15 cellular contexts compared by ENCODE assay signal in the genomic region with DNA sequence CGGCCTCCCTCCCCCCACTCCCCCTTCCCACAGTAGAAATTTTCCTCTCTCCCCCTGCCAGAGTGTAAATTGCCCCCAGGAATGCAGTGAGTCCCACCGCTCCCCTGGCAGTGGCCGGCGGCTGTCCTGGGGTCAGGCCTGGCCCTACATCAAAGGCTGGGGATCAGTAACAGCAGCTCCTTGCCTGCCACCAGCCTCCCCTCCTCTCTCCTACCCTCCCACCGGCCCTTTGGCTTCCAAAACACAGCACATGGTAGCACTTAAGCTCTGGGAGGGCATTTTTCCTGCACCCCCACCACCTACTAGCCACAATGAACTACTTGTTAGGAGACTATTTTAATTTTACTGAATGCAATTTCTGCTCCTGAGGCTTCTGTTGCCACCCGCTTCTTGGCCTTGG. TPM values are rescaled to one million over a fixed set of nuclear protein-coding genes. Genes with fewer than 3 reads are reported as not detected.
DNase-seq lines count a peak whose midpoint lies in the region; ATAC-seq and TF ChIP-seq lines count a peak whose summit lies in the region.
"Had no signal": no experiment of that assay in that cellular context is flagged by ENCODE, and none has a peak within 500 bp of the region (broad histone marks: within the 10 kb centered on the region; RNA-seq: fewer than 3 reads in every experiment).

No MANE protein-coding gene starts in this region.

- no peak overlapping the region for H3K4me3 ChIP-seq in A673 (ENCODE audit: low read depth, low read length, poor library complexity, severe bottlenecking)
- H3K4me3 ChIP-seq in esophagus (ENCODE audit: low read depth in 1 of 2, low read length in 2 of 2) = no peak overlapping the region
- no peak overlapping the region for H3K4me3 ChIP-seq in neuronal stem cell (ENCODE audit: low read length in 2 of 2)
- no peak overlapping the region for H3K4me3 ChIP-seq in endodermal cell (ENCODE audit: low read length)
- H3K4me3 ChIP-seq: lower lobe of right lung, upper lobe of right lung had no signal

- no peak overlapping the region for H4K91ac ChIP-seq in neuronal stem cell (ENCODE audit: low read depth, low read length, poor library complexity)

- H4K8ac ChIP-seq in neuronal stem cell (ENCODE audit: low read depth, low read length) = no peak overlapping the region

- intact Hi-C loops in A673 (cut with micrococcal nuclease; ENCODE audit: unreplicated experiment) = loop anchor here (5.0 kb wide), 1 partner anchor 37 kb away; no protein-coding TSS in a partner anchor

- H3K9ac ChIP-seq in neuronal stem cell (ENCODE audit: low read depth, low read length, poor library complexity) (no peak overlapping the region), endodermal cell (ENCODE audit: extremely low read depth, low read length, poor library complexity, severe bottlenecking) (no peak overlapping the region)

- no peak overlapping the region for H3K23ac ChIP-seq in neuronal stem cell (ENCODE audit: low read depth, low read length, poor library complexity)

- peak overlapping the region; percentile 35 for H2AFZ ChIP-seq in neuronal stem cell (ENCODE audit: low read length)

- POLR2A ChIA-PET in A673 (lab: Charles Lee; ENCODE audit: low non-redundant PET) = no interaction called here

- H3K18ac ChIP-seq in neuronal stem cell (ENCODE audit: low read length) = no peak overlapping the region

- H3K36me3 Mint-ChIP-seq in endodermal cell (ENCODE audit: low read depth) = peaks cover 17% of the 10 kb centered on the region
- H3K36me3 Mint-ChIP-seq in stimulated activated memory B cell treated with anti-CD40 and anti-IgM and Interleukin-4, amounts not matched to agents 10 μg/mL and 1 μg/mL and 100 μg/mL, for 72 hours = peaks cover 19% of the 10 kb centered on the region

- no peaks in the 10 kb centered on the region for H3K9me3 Mint-ChIP-seq in endodermal cell
- no peaks in the 10 kb centered on the region for H3K9me3 Mint-ChIP-seq in stimulated activated memory B cell treated with anti-CD40 and anti-IgM and Interleukin-4, amounts not matched to agents 10 μg/mL and 1 μg/mL and 100 μg/mL, for 72 hours

- H3K36me3 ChIP-seq in A673 (ENCODE audit: insufficient read depth, low read length, poor library complexity, severe bottlenecking) (peaks cover 28% of the 10 kb centered on the region), esophagus (ENCODE audit: control insufficient read depth in 2 of 2, insufficient read depth in 2 of 2, low read length in 1 of 2) (no peaks in the 10 kb centered on the region), neuronal stem cell (replicated peaks in 1 of 2; ENCODE audit: control insufficient read depth in 2 of 2, insufficient read depth in 2 of 2, low read length in 2 of 2) (peaks cover 0 to 26% of the 10 kb centered on the region in 2 donors), endodermal cell (ENCODE audit: control insufficient read depth, insufficient read depth, low read length) (peaks cover 27% of the 10 kb centered on the region)

- H3K27ac ChIP-seq in A673 (ENCODE audit: low read depth, low read length, poor library complexity, severe bottlenecking) = peak overlapping the region; percentile 2
- peak overlapping the region; percentile 2 to 93 for H3K27ac ChIP-seq in esophagus (ENCODE audit: low read depth in 2 of 2, low read length in 1 of 2)
- no peak overlapping the region for H3K27ac ChIP-seq in neuronal stem cell (replicated peaks; ENCODE audit: low read length)
- H3K27ac ChIP-seq in endodermal cell (ENCODE audit: low read depth, low read length) = no peak overlapping the region
- H3K27ac ChIP-seq: lower lobe of right lung, upper lobe of right lung had no signal

- ATAC-seq in HG03175 (IDR thresholded peaks at IDR 0.05; ENCODE audit: unreplicated experiment) = no peak
- no peak for ATAC-seq in stimulated activated memory B cell treated with anti-CD40 and anti-IgM and Interleukin-4, amounts not matched to agents 10 μg/mL and 1 μg/mL and 100 μg/mL, for 72 hours

- H3K27ac Mint-ChIP-seq in endodermal cell = no peak overlapping the region
- no peak overlapping the region for H3K27ac Mint-ChIP-seq in stimulated activated memory B cell treated with anti-CD40 and anti-IgM and Interleukin-4, amounts not matched to agents 10 μg/mL and 1 μg/mL and 100 μg/mL, for 72 hours

- WGBS in esophagus, 2 donors = 65 to 69% methylated on average over 6 of the region's 6 CpGs
- WGBS in neuronal stem cell (ENCODE audit: extremely low coverage in 2 of 2, insufficient read length in 2 of 2, insufficient replicate concordance in 1 of 2), 2 donors = no CpG with 5 or more reads among the region's 6 CpGs
- WGBS in endodermal cell (ENCODE audit: insufficient coverage in 1 of 2, insufficient read length in 1 of 2), 2 experiments = 70 to 75% methylated on average over 2 to 6 of the region's 6 CpGs

- no peak overlapping the region for H3K4me3 Mint-ChIP-seq in endodermal cell
- H3K4me3 Mint-ChIP-seq in stimulated activated memory B cell treated with anti-CD40 and anti-IgM and Interleukin-4, amounts not matched to agents 10 μg/mL and 1 μg/mL and 100 μg/mL, for 72 hours = no peak overlapping the region

- no TSS peak for BruUV-seq in A673 (replicated peaks; lab: Mats Ljungman, UMichigan)

- no peak overlapping the region for H2BK5ac ChIP-seq in neuronal stem cell (ENCODE audit: low read length)

- no peak overlapping the region for H2AK5ac ChIP-seq in neuronal stem cell (ENCODE audit: low read depth, low read length)

- H3K9me3 ChIP-seq in A673 (ENCODE audit: low read depth, low read length, poor library complexity, severe bottlenecking) (no peaks in the 10 kb centered on the region), esophagus (ENCODE audit: control insufficient read depth in 2 of 2, insufficient read depth in 1 of 2, low read depth in 1 of 2, low read length in 1 of 2) (no peaks in the 10 kb centered on the region), neuronal stem cell (replicated peaks in 1 of 2; ENCODE audit: control insufficient read depth in 2 of 2, insufficient read depth in 1 of 2, low read depth in 1 of 2, low read length in 2 of 2) (no peaks in the 10 kb centered on the region), endodermal cell (ENCODE audit: control insufficient read depth, low read length) (no peaks in the 10 kb centered on the region)
- H3K9me3 ChIP-seq: lower lobe of right lung, upper lobe of right lung had no signal

- no peak overlapping the region for H3K4ac ChIP-seq in neuronal stem cell (ENCODE audit: low read length)

- no peaks in the 10 kb centered on the region for H3K27me3 ChIP-seq in A673 (replicated peaks; ENCODE audit: insufficient read depth, low read depth, low read length, poor library complexity)
- no peaks in the 10 kb centered on the region for H3K27me3 ChIP-seq in esophagus (ENCODE audit: control insufficient read depth in 1 of 2, insufficient read depth in 2 of 2, low read length in 2 of 2)
- no peaks in the 10 kb centered on the region for H3K27me3 ChIP-seq in neuronal stem cell (ENCODE audit: control insufficient read depth in 3 of 3, insufficient read depth in 3 of 3, low read depth in 1 of 3, low read length in 3 of 3)
- no peaks in the 10 kb centered on the region for H3K27me3 ChIP-seq in endodermal cell (ENCODE audit: control insufficient read depth, insufficient read depth, low read length, poor library complexity, severe bottlenecking)
- H3K27me3 ChIP-seq: upper lobe of right lung had no signal

- no peak overlapping the region for H3K14ac ChIP-seq in neuronal stem cell (ENCODE audit: low read length)

- no peaks in the 10 kb centered on the region for H3K79me1 ChIP-seq in neuronal stem cell (ENCODE audit: low read depth, low read length)

- no peak overlapping the region for H3K4me2 ChIP-seq in neuronal stem cell (ENCODE audit: insufficient read depth, low read length, poor library complexity, severe bottlenecking)

- H3K4me1 ChIP-seq in A673 (ENCODE audit: insufficient read depth, low read length, poor library complexity, severe bottlenecking) (peaks cover 10% of the 10 kb centered on the region), esophagus (ENCODE audit: control insufficient read depth in 2 of 2, insufficient read depth in 2 of 2, low read length in 1 of 2) (peaks cover 3 to 17% of the 10 kb centered on the region in 2 donors), neuronal stem cell (ENCODE audit: control insufficient read depth in 2 of 2, insufficient read depth in 1 of 2, low read depth in 1 of 2, low read length in 2 of 2) (peaks cover 0 to 8% of the 10 kb centered on the region in 2 donors), endodermal cell (ENCODE audit: control insufficient read depth, insufficient read depth, low read length) (no peaks in the 10 kb centered on the region)

- CTCF ChIA-PET in A673 (lab: Charles Lee) = interaction anchor here (0.6 to 1.2 kb wide), 2 partner anchors 37 to 1303 kb away, joined by 3 to 5 read pairs; no protein-coding TSS in a partner anchor

- no peak overlapping the region for H2BK12ac ChIP-seq in neuronal stem cell (ENCODE audit: low read length)

- no peaks in the 10 kb centered on the region for H3K27me3 Mint-ChIP-seq in endodermal cell (ENCODE audit: insufficient read depth)
- H3K27me3 Mint-ChIP-seq in stimulated activated memory B cell treated with anti-CD40 and anti-IgM and Interleukin-4, amounts not matched to agents 10 μg/mL and 1 μg/mL and 100 μg/mL, for 72 hours = no peaks in the 10 kb centered on the region

- DNase-seq in A673 (ENCODE audit: low spot score) (no peak), RPMI7951 (ENCODE audit: low read depth) (peak; percentile 56), neuronal stem cell (ENCODE audit: low spot score) (no peak), endodermal cell (no peak)
- DNase-seq in activated CD4-positive, CD25-positive, alpha-beta regulatory T cell (lab: John Stamatoyannopoulos, UW) = no peak
- DNase-seq: activated gamma-delta T cell, lower lobe of right lung, upper lobe of right lung had no signal

- TF ChIP-seq CTCF in A673 (conservative IDR thresholded peaks at IDR 0.05; ENCODE audit: low read depth, low read length) = no peak
- TF ChIP-seq CTCF in endodermal cell (conservative IDR thresholded peaks at IDR 0.05) = no peak

- H3K4me1 Mint-ChIP-seq in endodermal cell = no peaks in the 10 kb centered on the region
- peaks cover 5% of the 10 kb centered on the region for H3K4me1 Mint-ChIP-seq in stimulated activated memory B cell treated with anti-CD40 and anti-IgM and Interleukin-4, amounts not matched to agents 10 μg/mL and 1 μg/mL and 100 μg/mL, for 72 hours

- H2BK120ac ChIP-seq in neuronal stem cell (ENCODE audit: low read depth, low read length) = no peak overlapping the region

- H2BK15ac ChIP-seq in neuronal stem cell (ENCODE audit: low read length) = no peak overlapping the region

RNA-seq across cellular contexts. Expression of a gene that starts 9.0 kb away (rescaled TPM):
- total RNA-seq in A673 (2021) = 0.22 and 0.24 TPM in 2 replicates
- 0.88 and 0.96 TPM in 2 replicates for total RNA-seq in RPMI7951 (2014; rRNA removed; shearing (Covaris generic))
- 1 to 10 TPM; 2.0 to 2.9 TPM for polyA plus RNA-seq in esophagus
- 0.01 TPM for polyA plus RNA-seq in neuronal stem cell (2013, experiment 1 of 2)
- 0.01 TPM for polyA plus RNA-seq in neuronal stem cell (2013, experiment 2 of 2)
- total RNA-seq in endodermal cell = under 1 TPM; 0.18 to 0.40 TPM
- polyA plus RNA-seq in endodermal cell (2013, experiment 1 of 2) = 1.7 TPM
- polyA plus RNA-seq in endodermal cell (2013, experiment 2 of 2) = 1.7 TPM
- total RNA-seq: T-helper 1 cell treated with Interleukin-12 subunit alpha and Interleukin-12 subunit beta and Interleukin-4 antibody, amounts not matched to agents 30 ng/mL and 1 ng/mL, for 36 hours had no signal
- polyA plus RNA-seq: neural cell had no signal

RNA-seq across cellular contexts. Expression of a gene that starts 15.3 kb away (rescaled TPM):
- total RNA-seq in A673 (2021) (86.5 and 86.6 TPM in 2 replicates), endodermal cell (10 to 100 TPM; 61.5 to 79.9 TPM)
- total RNA-seq in RPMI7951 (2014; rRNA removed; shearing (Covaris generic)) = 78.2 and 125 TPM in 2 replicates
- 10 to 100 TPM; 38.2 to 77.1 TPM for polyA plus RNA-seq in esophagus
- 49.3 TPM for polyA plus RNA-seq in neuronal stem cell (2013, experiment 1 of 2)
- polyA plus RNA-seq in neuronal stem cell (2013, experiment 2 of 2) = 51.1 TPM
- 69.1 TPM for polyA plus RNA-seq in endodermal cell (2013, experiment 1 of 2)
- polyA plus RNA-seq in endodermal cell (2013, experiment 2 of 2) = 71.4 TPM

RNA-seq across cellular contexts. Expression of a gene that starts 21.9 kb away (rescaled TPM):
- total RNA-seq in A673 (2021) (192 and 206 TPM in 2 replicates), endodermal cell (100 to 1,000 TPM; 119 to 120 TPM)
- total RNA-seq in RPMI7951 (2014; rRNA removed; shearing (Covaris generic)) = 82.4 and 107 TPM in 2 replicates
- 10 to 100 TPM; 33.1 to 55.3 TPM for polyA plus RNA-seq in esophagus
- 101 TPM for polyA plus RNA-seq in neuronal stem cell (2013, experiment 1 of 2)
- 97.7 TPM for polyA plus RNA-seq in neuronal stem cell (2013, experiment 2 of 2)
- 121 TPM for polyA plus RNA-seq in endodermal cell (2013, experiment 1 of 2)
- polyA plus RNA-seq in endodermal cell (2013, experiment 2 of 2) = 114 TPM

RNA-seq across cellular contexts. Expression of a gene that starts 45.3 kb away (rescaled TPM):
- total RNA-seq in A673 (2021) = 34.2 and 37.2 TPM in 2 replicates
- 53.9 and 65.9 TPM in 2 replicates for total RNA-seq in RPMI7951 (2014; rRNA removed; shearing (Covaris generic))
- 10 to 100 TPM; 28.2 to 40.3 TPM for polyA plus RNA-seq in esophagus
- polyA plus RNA-seq in neuronal stem cell (2013, experiment 1 of 2) = 16.0 TPM
- 16.7 TPM for polyA plus RNA-seq in neuronal stem cell (2013, experiment 2 of 2)
- 10 to 100 TPM; 22.1 to 25.3 TPM for total RNA-seq in endodermal cell
- 25.0 TPM for polyA plus RNA-seq in endodermal cell (2013, experiment 1 of 2)
- 24.8 TPM for polyA plus RNA-seq in endodermal cell (2013, experiment 2 of 2)

RNA-seq across cellular contexts. Expression of a gene that starts 50.1 kb away (rescaled TPM):
- total RNA-seq in A673 (2021) = 2.8 and 4.6 TPM in 2 replicates
- total RNA-seq in RPMI7951 (2014; rRNA removed; shearing (Covaris generic)) = 0.20 TPM in 1 of 2 replicates, not detected in the other
- under 1 TPM; 0.09 to 0.39 TPM for polyA plus RNA-seq in esophagus
- polyA plus RNA-seq in neuronal stem cell (2013, experiment 1 of 2) = 8.2 TPM
- 8.4 TPM for polyA plus RNA-seq in neuronal stem cell (2013, experiment 2 of 2)
- 1 to 10 TPM; 5.6 to 9.5 TPM for total RNA-seq in endodermal cell
- 12.0 TPM for polyA plus RNA-seq in endodermal cell (2013, experiment 1 of 2)
- 11.0 TPM for polyA plus RNA-seq in endodermal cell (2013, experiment 2 of 2)
- total RNA-seq: fibroblast of villous mesenchyme, G401 had no signal

Comparison
In these comparisons a context has a peak if more than half of its experiments do, and no peak if none do; other contexts are left out.
1. H3K27ac ChIP-seq: peak in A673 (single experiment) and esophagus (2 of 2); none in neuronal stem cell (single experiment) and endodermal cell (single experiment).